ENCODE assay signal across 1 cellular context in genomic region chr17:64231567-64232141, GRCh38.
TF ChIP-seq lines count a peak whose summit lies in the region.

No MANE protein-coding gene starts in this region.

TF ChIP-seq in K562, 482 proteins besides CTCF, POLR2A, EP300 and RAD21 (continued from another document):
- TF ChIP-seq, protein P1, sequence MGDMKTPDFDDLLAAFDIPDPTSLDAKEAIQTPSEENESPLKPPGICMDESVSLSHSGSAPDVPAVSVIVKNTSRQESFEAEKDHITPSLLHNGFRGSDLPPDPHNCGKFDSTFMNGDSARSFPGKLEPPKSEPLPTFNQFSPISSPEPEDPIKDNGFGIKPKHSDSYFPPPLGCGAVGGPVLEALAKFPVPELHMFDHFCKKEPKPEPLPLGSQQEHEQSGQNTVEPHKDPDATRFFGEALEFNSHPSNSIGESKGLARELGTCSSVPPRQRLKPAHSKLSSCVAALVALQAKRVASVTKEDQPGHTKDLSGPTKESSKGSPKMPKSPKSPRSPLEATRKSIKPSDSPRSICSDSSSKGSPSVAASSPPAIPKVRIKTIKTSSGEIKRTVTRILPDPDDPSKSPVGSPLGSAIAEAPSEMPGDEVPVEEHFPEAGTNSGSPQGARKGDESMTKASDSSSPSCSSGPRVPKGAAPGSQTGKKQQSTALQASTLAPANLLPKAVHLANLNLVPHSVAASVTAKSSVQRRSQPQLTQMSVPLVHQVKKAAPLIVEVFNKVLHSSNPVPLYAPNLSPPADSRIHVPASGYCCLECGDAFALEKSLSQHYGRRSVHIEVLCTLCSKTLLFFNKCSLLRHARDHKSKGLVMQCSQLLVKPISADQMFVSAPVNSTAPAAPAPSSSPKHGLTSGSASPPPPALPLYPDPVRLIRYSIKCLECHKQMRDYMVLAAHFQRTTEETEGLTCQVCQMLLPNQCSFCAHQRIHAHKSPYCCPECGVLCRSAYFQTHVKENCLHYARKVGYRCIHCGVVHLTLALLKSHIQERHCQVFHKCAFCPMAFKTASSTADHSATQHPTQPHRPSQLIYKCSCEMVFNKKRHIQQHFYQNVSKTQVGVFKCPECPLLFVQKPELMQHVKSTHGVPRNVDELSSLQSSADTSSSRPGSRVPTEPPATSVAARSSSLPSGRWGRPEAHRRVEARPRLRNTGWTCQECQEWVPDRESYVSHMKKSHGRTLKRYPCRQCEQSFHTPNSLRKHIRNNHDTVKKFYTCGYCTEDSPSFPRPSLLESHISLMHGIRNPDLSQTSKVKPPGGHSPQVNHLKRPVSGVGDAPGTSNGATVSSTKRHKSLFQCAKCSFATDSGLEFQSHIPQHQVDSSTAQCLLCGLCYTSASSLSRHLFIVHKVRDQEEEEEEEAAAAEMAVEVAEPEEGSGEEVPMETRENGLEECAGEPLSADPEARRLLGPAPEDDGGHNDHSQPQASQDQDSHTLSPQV (IDR thresholded peaks at IDR 0.05): no peak
- TF ChIP-seq C11orf30 (IDR thresholded peaks at IDR 0.05; ENCODE audit: low read depth): peak; percentile 27; the same call in 1 of the 2 replicates
- peak; percentile 67 for TF ChIP-seq NFIC (IDR thresholded peaks at IDR 0.05)
- TF ChIP-seq, protein P2, sequence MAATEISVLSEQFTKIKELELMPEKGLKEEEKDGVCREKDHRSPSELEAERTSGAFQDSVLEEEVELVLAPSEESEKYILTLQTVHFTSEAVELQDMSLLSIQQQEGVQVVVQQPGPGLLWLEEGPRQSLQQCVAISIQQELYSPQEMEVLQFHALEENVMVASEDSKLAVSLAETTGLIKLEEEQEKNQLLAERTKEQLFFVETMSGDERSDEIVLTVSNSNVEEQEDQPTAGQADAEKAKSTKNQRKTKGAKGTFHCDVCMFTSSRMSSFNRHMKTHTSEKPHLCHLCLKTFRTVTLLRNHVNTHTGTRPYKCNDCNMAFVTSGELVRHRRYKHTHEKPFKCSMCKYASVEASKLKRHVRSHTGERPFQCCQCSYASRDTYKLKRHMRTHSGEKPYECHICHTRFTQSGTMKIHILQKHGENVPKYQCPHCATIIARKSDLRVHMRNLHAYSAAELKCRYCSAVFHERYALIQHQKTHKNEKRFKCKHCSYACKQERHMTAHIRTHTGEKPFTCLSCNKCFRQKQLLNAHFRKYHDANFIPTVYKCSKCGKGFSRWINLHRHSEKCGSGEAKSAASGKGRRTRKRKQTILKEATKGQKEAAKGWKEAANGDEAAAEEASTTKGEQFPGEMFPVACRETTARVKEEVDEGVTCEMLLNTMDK (IDR thresholded peaks at IDR 0.05; ENCODE audit: borderline replicate concordance, insufficient read depth, low read depth, low read length, poor library complexity, severe bottlenecking): no peak
- no peak for TF ChIP-seq ZNF830 (CRISPR knock-in tag; IDR thresholded peaks at IDR 0.05)
- TF ChIP-seq ZNF561 (CRISPR knock-in tag; conservative IDR thresholded peaks at IDR 0.05): no peak
- peak; percentile 69 for TF ChIP-seq CEBPB (tag; IDR thresholded peaks at IDR 0.05)
- TF ChIP-seq CBX3 (IDR thresholded peaks at IDR 0.05; ENCODE audit: borderline replicate concordance in 1 of 2, low read length in 2 of 2): 0 out of 3 replicates have a peak, but pooled peaks of 1 of the 2 experiments have one; percentile 13
- TF ChIP-seq, protein P3, sequence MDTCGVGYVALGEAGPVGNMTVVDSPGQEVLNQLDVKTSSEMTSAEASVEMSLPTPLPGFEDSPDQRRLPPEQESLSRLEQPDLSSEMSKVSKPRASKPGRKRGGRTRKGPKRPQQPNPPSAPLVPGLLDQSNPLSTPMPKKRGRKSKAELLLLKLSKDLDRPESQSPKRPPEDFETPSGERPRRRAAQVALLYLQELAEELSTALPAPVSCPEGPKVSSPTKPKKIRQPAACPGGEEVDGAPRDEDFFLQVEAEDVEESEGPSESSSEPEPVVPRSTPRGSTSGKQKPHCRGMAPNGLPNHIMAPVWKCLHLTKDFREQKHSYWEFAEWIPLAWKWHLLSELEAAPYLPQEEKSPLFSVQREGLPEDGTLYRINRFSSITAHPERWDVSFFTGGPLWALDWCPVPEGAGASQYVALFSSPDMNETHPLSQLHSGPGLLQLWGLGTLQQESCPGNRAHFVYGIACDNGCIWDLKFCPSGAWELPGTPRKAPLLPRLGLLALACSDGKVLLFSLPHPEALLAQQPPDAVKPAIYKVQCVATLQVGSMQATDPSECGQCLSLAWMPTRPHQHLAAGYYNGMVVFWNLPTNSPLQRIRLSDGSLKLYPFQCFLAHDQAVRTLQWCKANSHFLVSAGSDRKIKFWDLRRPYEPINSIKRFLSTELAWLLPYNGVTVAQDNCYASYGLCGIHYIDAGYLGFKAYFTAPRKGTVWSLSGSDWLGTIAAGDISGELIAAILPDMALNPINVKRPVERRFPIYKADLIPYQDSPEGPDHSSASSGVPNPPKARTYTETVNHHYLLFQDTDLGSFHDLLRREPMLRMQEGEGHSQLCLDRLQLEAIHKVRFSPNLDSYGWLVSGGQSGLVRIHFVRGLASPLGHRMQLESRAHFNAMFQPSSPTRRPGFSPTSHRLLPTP (IDR thresholded peaks at IDR 0.05; ENCODE audit: borderline replicate concordance, extremely low read depth, insufficient read length): no peak
- no peak for TF ChIP-seq E2F3 (CRISPR knock-in tag; IDR thresholded peaks at IDR 0.05)
- 0 out of 2 replicates have a peak, but pooled peaks have one; percentile 45 for TF ChIP-seq MAFG (tag; conservative IDR thresholded peaks at IDR 0.05)
- TF ChIP-seq NR2F6 (CRISPR knock-in tag; IDR thresholded peaks at IDR 0.05): no peak
- TF ChIP-seq SMARCB1 (IDR thresholded peaks at IDR 0.05; ENCODE audit: insufficient read length, low read depth): no peak
- TF ChIP-seq, protein P4, sequence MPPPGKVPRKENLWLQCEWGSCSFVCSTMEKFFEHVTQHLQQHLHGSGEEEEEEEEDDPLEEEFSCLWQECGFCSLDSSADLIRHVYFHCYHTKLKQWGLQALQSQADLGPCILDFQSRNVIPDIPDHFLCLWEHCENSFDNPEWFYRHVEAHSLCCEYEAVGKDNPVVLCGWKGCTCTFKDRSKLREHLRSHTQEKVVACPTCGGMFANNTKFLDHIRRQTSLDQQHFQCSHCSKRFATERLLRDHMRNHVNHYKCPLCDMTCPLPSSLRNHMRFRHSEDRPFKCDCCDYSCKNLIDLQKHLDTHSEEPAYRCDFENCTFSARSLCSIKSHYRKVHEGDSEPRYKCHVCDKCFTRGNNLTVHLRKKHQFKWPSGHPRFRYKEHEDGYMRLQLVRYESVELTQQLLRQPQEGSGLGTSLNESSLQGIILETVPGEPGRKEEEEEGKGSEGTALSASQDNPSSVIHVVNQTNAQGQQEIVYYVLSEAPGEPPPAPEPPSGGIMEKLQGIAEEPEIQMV (tag; conservative IDR thresholded peaks at IDR 0.05; ENCODE audit: low read depth): no peak
- TF ChIP-seq CAMTA2 (CRISPR knock-in tag; conservative IDR thresholded peaks at IDR 0.05): no peak
- TF ChIP-seq E2F1 (CRISPR knock-in tag; IDR thresholded peaks at IDR 0.05): no peak
- no peak for TF ChIP-seq MAZ (CRISPR knock-in tag; conservative IDR thresholded peaks at IDR 0.05 in 1 of 2, IDR thresholded peaks at IDR 0.05 in 1 of 2)
- TF ChIP-seq SRSF9 (IDR thresholded peaks at IDR 0.05; ENCODE audit: borderline replicate concordance, low read depth, low read length): no peak
- TF ChIP-seq BMI1 (IDR thresholded peaks at IDR 0.05; ENCODE audit: low read length): no peak
- TF ChIP-seq THRB (CRISPR knock-in tag; conservative IDR thresholded peaks at IDR 0.05): no peak
- TF ChIP-seq RBM39 (optimal IDR thresholded peaks at IDR 0.05; ENCODE audit: low read depth, low read length): no peak
- no peak for TF ChIP-seq HNRNPLL (IDR thresholded peaks at IDR 0.05; ENCODE audit: low read depth, low read length, poor library complexity, severe bottlenecking)
- no peak for TF ChIP-seq NUFIP1 (IDR thresholded peaks at IDR 0.05; ENCODE audit: partially characterized antibody)
- no peak for TF ChIP-seq LCOR (CRISPR knock-in tag; IDR thresholded peaks at IDR 0.05)
- TF ChIP-seq NR2C2 (CRISPR knock-in tag; IDR thresholded peaks at IDR 0.05): no peak
- TF ChIP-seq NR2C2 (tag; IDR thresholded peaks at IDR 0.05): no peak
- TF ChIP-seq MYBL2 (IDR thresholded peaks at IDR 0.05; ENCODE audit: low read depth): no peak
- TF ChIP-seq MYBL2 (CRISPR knock-in tag; IDR thresholded peaks at IDR 0.05; ENCODE audit: borderline replicate concordance): no peak
- TF ChIP-seq SMC3 (conservative IDR thresholded peaks at IDR 0.05; ENCODE audit: insufficient read depth, low read depth, low read length): no peak
- TF ChIP-seq JUN (IDR thresholded peaks at IDR 0.05; ENCODE audit: borderline replicate concordance, low read depth, low read length): no peak
- no peak for TF ChIP-seq JUN (CRISPR knock-in tag; IDR thresholded peaks at IDR 0.05; ENCODE audit: borderline replicate concordance)
- TF ChIP-seq ESRRB (CRISPR knock-in tag; IDR thresholded peaks at IDR 0.05; ENCODE audit: borderline replicate concordance): no peak
- TF ChIP-seq IRF1 (CRISPR knock-in tag; IDR thresholded peaks at IDR 0.05; ENCODE audit: borderline replicate concordance): no peak
- TF ChIP-seq KLF10 (CRISPR knock-in tag; IDR thresholded peaks at IDR 0.05): no peak
- no peak for TF ChIP-seq HDAC8 (tag; IDR thresholded peaks at IDR 0.05)
- TF ChIP-seq SMARCE1 (IDR thresholded peaks at IDR 0.05): 0 out of 2 replicates have a peak, but pooled peaks have one; percentile 15
